10 cellular contexts compared by ENCODE assay signal in genomic region chr17:63702223-63702577, GRCh38. TPM values are rescaled to one million over a fixed set of nuclear protein-coding genes. Genes with fewer than 3 reads are reported as not detected.
A peak's percentile ranks its signal among the peaks of the same experiment; 100 is the strongest.
DNase-seq lines count a peak whose midpoint lies in the region; ATAC-seq and TF ChIP-seq lines count a peak whose summit lies in the region.
"Had no signal": no experiment of that assay in that cellular context is flagged by ENCODE, and none has a peak within 500 bp of the region (broad histone marks: within the 10 kb centered on the region; RNA-seq: fewer than 3 reads in every experiment).

No MANE protein-coding gene starts in this region.

- no peak overlapping the region for H3K9ac ChIP-seq in endodermal cell (ENCODE audit: extremely low read depth, low read length, poor library complexity, severe bottlenecking)

- peak; percentile 16 for ATAC-seq in stimulated activated naive CD8-positive, alpha-beta T cell treated with anti-CD3 and anti-CD28 coated beads, Interleukin-15, amount 100 ng/mL, for 72 hours

- H3K27ac Mint-ChIP-seq in endodermal cell: no peak overlapping the region
- peak overlapping the region; percentile 94 to 99 for H3K27ac Mint-ChIP-seq in stimulated activated naive CD8-positive, alpha-beta T cell treated with anti-CD3 and anti-CD28 coated beads, Interleukin-15, amount 100 ng/mL, for 72 hours

- H3K9me3 ChIP-seq in endodermal cell (ENCODE audit: control insufficient read depth, low read length): no peaks in the 10 kb centered on the region
- H3K9me3 ChIP-seq: tibial artery had no signal

- H3K27me3 Mint-ChIP-seq in endodermal cell (ENCODE audit: insufficient read depth): no peaks in the 10 kb centered on the region
- no peaks in the 10 kb centered on the region for H3K27me3 Mint-ChIP-seq in stimulated activated naive CD8-positive, alpha-beta T cell treated with anti-CD3 and anti-CD28 coated beads, Interleukin-15, amount 100 ng/mL, for 72 hours

- CTCF ChIA-PET in HEK293T (lab: Yijun Ruan, JAX): interaction anchor here (0.5 to 1.1 kb wide), 2 partner anchors 179 to 1435 kb away, joined by 3 read pairs; partner anchors contain the start of gene RGS9

- H3K9me3 Mint-ChIP-seq in endodermal cell: no peaks in the 10 kb centered on the region
- no peaks in the 10 kb centered on the region for H3K9me3 Mint-ChIP-seq in stimulated activated naive CD8-positive, alpha-beta T cell treated with anti-CD3 and anti-CD28 coated beads, Interleukin-15, amount 100 ng/mL, for 72 hours

- H3K36me3 ChIP-seq in endodermal cell (ENCODE audit: control insufficient read depth, insufficient read depth, low read length): peaks cover 20% of the 10 kb centered on the region

- H3K4me3 Mint-ChIP-seq in endodermal cell: peak overlapping the region; percentile 30
- H3K4me3 Mint-ChIP-seq in stimulated activated naive CD8-positive, alpha-beta T cell treated with anti-CD3 and anti-CD28 coated beads, Interleukin-15, amount 100 ng/mL, for 72 hours: peak overlapping the region; percentile 92 to 95

- H3K36me3 Mint-ChIP-seq in endodermal cell (ENCODE audit: low read depth): peaks cover 17% of the 10 kb centered on the region

- H3K4me3 ChIP-seq in endodermal cell (ENCODE audit: low read length): no peak overlapping the region
- H3K4me3 ChIP-seq: tibial artery had no signal

- H3K27ac ChIP-seq in endodermal cell (ENCODE audit: low read depth, low read length) (no peak overlapping the region), substantia nigra (ENCODE audit: low read depth, low read length, poor library complexity, severe bottlenecking) (no peak overlapping the region)

- H3K4me1 ChIP-seq in endodermal cell (ENCODE audit: control insufficient read depth, insufficient read depth, low read length): peaks cover 9% of the 10 kb centered on the region

- peaks cover 24% of the 10 kb centered on the region for H3K4me1 Mint-ChIP-seq in endodermal cell
- H3K4me1 Mint-ChIP-seq in stimulated activated naive CD8-positive, alpha-beta T cell treated with anti-CD3 and anti-CD28 coated beads, Interleukin-15, amount 100 ng/mL, for 72 hours: peaks cover 62% of the 10 kb centered on the region

- DNase-seq in NCI-H1436 (lab: John Stamatoyannopoulos, UW) (peak; percentile 15), NCI-H1436 treated with DMSO at 0.1 percent for 48 hours (lab: John Stamatoyannopoulos, UW) (no peak), endodermal cell (no peak), substantia nigra (lab: John Stamatoyannopoulos, UW) (no peak), HEK293T (ENCODE audit: extremely low spot score) (no peak), NCI-H345 (lab: John Stamatoyannopoulos, UW) (no peak)
- peak; percentile 47 to 60 for DNase-seq in activated CD4-positive, alpha-beta T cell treated with anti-CD3 and anti-CD28 coated beads for 4 hours
- peak; percentile 55 to 73 for DNase-seq in stimulated activated naive CD8-positive, alpha-beta T cell treated with anti-CD3 and anti-CD28 coated beads, Interleukin-15, amount 100 ng/mL, for 72 hours
- DNase-seq: 8988T had no signal

- WGBS in endodermal cell (ENCODE audit: insufficient coverage in 1 of 2, insufficient read length in 1 of 2), 2 experiments: 94 to 100% methylated on average over 1 to 5 of the region's 5 CpGs

- TF ChIP-seq CTCF in endodermal cell (conservative IDR thresholded peaks at IDR 0.05): no peak

- H3K27me3 ChIP-seq in endodermal cell (ENCODE audit: control insufficient read depth, insufficient read depth, low read length, poor library complexity, severe bottlenecking): no peaks in the 10 kb centered on the region
- H3K27me3 ChIP-seq: tibial artery had no signal

- POLR2A ChIA-PET in HEK293T (lab: Yijun Ruan, JAX): interaction anchor here (1.2 to 3.6 kb wide), 4 partner anchors 8 to 80 kb away, joined by 3 to 17 read pairs (median 4); partner anchors contain the start of genes CCDC47, DDX42 and MAP3K3

TF ChIP-seq in HEK293T, 16 proteins besides CTCF, POLR2A, EP300 and RAD21:
- no peak for TF ChIP-seq LEF1 (IDR thresholded peaks at IDR 0.05; ENCODE audit: borderline replicate concordance)
- no peak for TF ChIP-seq NFRKB (IDR thresholded peaks at IDR 0.05)
- TF ChIP-seq SUZ12 (IDR thresholded peaks at IDR 0.05): no peak
- no peak for TF ChIP-seq TARDBP (IDR thresholded peaks at IDR 0.05)
- TF ChIP-seq CTBP1 (IDR thresholded peaks at IDR 0.05; ENCODE audit: borderline replicate concordance): no peak
- TF ChIP-seq ARNT (IDR thresholded peaks at IDR 0.05): no peak
- no peak for TF ChIP-seq SP1 (IDR thresholded peaks at IDR 0.05)
- no peak for TF ChIP-seq ELF4 (IDR thresholded peaks at IDR 0.05)
- no peak for TF ChIP-seq PKNOX1 (IDR thresholded peaks at IDR 0.05)

RNA-seq across cellular contexts. Expression of gene LIMD2, which starts 2.3 kb away (rescaled TPM):
- total RNA-seq in endodermal cell: 100 to 1,000 TPM in 1 of 2 donors, 10 to 100 TPM in 1; 97.5 to 111 TPM
- polyA plus RNA-seq in endodermal cell (2013, experiment 1 of 2): 119 TPM
- polyA plus RNA-seq in endodermal cell (2013, experiment 2 of 2): 115 TPM

RNA-seq across cellular contexts. Expression of gene STRADA, which starts 39.4 kb away (rescaled TPM):
- total RNA-seq in endodermal cell: 10 to 100 TPM; 49.7 to 73.1 TPM
- polyA plus RNA-seq in endodermal cell (2013, experiment 1 of 2): 50.3 TPM
- 48.4 TPM for polyA plus RNA-seq in endodermal cell (2013, experiment 2 of 2)

Comparison
In these comparisons a context has a peak if more than half of its experiments do, and no peak if none do; other contexts are left out.
1. DNase-seq: peak in NCI-H1436 (single experiment), activated CD4-positive, alpha-beta T cell treated with anti-CD3 and anti-CD28 coated beads for 4 hours (2 of 2) and stimulated activated naive CD8-positive, alpha-beta T cell treated with anti-CD3 and anti-CD28 coated beads, Interleukin-15, amount 100 ng/mL, for 72 hours (2 of 2); none in NCI-H1436 treated with DMSO at 0.1 percent for 48 hours (single experiment), endodermal cell (single experiment), substantia nigra (0 of 49), HEK293T (single experiment) and NCI-H345 (single experiment).